1 cellular context compared by ENCODE assay signal in the genomic region with DNA sequence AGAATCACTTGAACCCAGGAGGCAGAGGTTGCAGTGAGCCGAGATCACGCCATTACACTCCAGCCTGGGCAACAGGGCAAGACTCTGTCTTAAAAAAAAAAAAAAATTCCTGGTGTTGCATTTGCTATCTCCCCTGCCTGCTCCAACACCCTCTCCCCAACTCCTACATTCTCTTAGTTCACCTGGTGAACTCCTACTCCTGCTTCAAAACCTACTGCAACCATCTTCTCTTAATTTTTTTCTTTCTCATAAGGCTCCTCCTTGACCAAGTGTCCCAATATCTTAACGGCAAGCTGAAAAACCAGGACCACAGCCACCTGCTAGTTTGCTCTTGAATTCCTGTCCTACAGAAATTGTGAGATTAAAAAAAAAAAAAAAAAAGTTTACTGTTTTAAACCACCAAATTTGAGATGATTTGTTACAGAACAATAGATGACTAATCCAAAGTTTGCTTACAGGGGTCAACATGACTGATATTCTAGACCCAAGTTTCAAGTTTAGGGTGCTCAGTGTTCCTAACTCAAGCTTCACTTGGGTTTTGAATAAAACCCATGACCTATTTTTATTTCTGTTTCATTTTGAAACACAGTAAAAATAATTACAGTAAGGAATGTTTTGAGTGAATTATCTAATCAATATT.
A peak's percentile ranks its signal among the peaks of the same experiment; 100 is the strongest.
TF ChIP-seq lines count a peak whose summit lies in the region.

No MANE protein-coding gene starts in this region.

TF ChIP-seq in GM12878, 131 proteins besides CTCF, POLR2A, EP300 and RAD21:
- TF ChIP-seq JUNB (IDR thresholded peaks at IDR 0.05) (0 out of 2 replicates have a peak, but pooled peaks have one; percentile 21), STAT1 (conservative IDR thresholded peaks at IDR 0.05) (no peak)
